32 cellular contexts compared by ENCODE assay signal in genomic region chr12:29521951-29522350, GRCh38. TPM values are rescaled to one million over a fixed set of nuclear protein-coding genes. Genes with fewer than 3 reads are reported as not detected.
DNase-seq lines count a peak whose midpoint lies in the region; ATAC-seq and TF ChIP-seq lines count a peak whose summit lies in the region.
"Had no signal": no experiment of that assay in that cellular context is flagged by ENCODE, and none has a peak within 500 bp of the region (broad histone marks: within the 10 kb centered on the region; RNA-seq: fewer than 3 reads in every experiment).

No MANE protein-coding gene starts in this region.

- no peaks in the 10 kb centered on the region for H3K36me3 ChIP-seq in GM23248 (ENCODE audit: low read depth)
- H3K36me3 ChIP-seq in adipocyte (ENCODE audit: control insufficient read depth, insufficient read depth, low read length, severe bottlenecking) = no peaks in the 10 kb centered on the region
- no peaks in the 10 kb centered on the region for H3K36me3 ChIP-seq in parathyroid adenoma (ENCODE audit: control insufficient read depth, insufficient read depth, low read length)
- H3K36me3 ChIP-seq in heart left ventricle = peaks cover 0 to 32% (median 12%) of the 10 kb centered on the region in 9 donors
- H3K36me3 ChIP-seq: BE2C had no signal

- H3K4me2 ChIP-seq in GM23248 (ENCODE audit: unreplicated experiment) (no peak overlapping the region), parathyroid adenoma (ENCODE audit: low read length) (no peak overlapping the region)

- H3K27ac ChIP-seq in GM23248 (no peak overlapping the region), parathyroid adenoma (peak overlapping the region; percentile 22), heart left ventricle (no peak overlapping the region)
- H3K27ac ChIP-seq: coronary artery, gastrocnemius medialis, right atrium auricular region, thoracic aorta had no signal

- ATAC-seq in HG03565 (IDR thresholded peaks at IDR 0.05; ENCODE audit: unreplicated experiment) = no peak
- no peak for ATAC-seq in heart left ventricle
- no peak for ATAC-seq in omental fat pad (ENCODE audit: low FRiP score)
- ATAC-seq: activated CD8-positive, alpha-beta T cell treated with anti-CD3 and anti-CD28 coated beads for 36 hours; activated T-helper 17 cell treated with anti-CD3 and anti-CD28 coated beads, Interleukin-2, amount 50 U/mL, for 72 hours; CD8-positive, alpha-beta T cell; esophagus mucosa; gastrocnemius medialis; natural killer cell treated with Interleukin-12 subunit alpha and Interleukin-12 subunit beta and Interleukin-15 and Interleukin-18, amount 100 ng/mL, for 72 hours; stimulated activated naive CD8-positive, alpha-beta T cell treated with anti-CD3 and anti-CD28 coated beads, Interleukin-15, Interleukin-2, amounts not matched to agents 100 U/mL and 50 U/mL, for 24 hours had no signal

- intact Hi-C loops in heart left ventricle (cut with DNase I) = loop anchor here in 3 of 10 donors (10.0 kb wide), 2 partner anchors 763 to 1283 kb away; no protein-coding TSS in a partner anchor

- no peak overlapping the region for H3K9ac ChIP-seq in GM23248
- H3K9ac ChIP-seq in adipocyte (ENCODE audit: low read length) = no peak overlapping the region
- no peak overlapping the region for H3K9ac ChIP-seq in parathyroid adenoma

- peaks cover 8% of the 10 kb centered on the region; the same call in 1 of the 2 replicates for H3K4me1 ChIP-seq in GM23248 (ENCODE audit: insufficient read depth)
- H3K4me1 ChIP-seq in adipocyte (ENCODE audit: control insufficient read depth, insufficient read depth, low read length) = peaks cover 12% of the 10 kb centered on the region
- H3K4me1 ChIP-seq in parathyroid adenoma = peaks cover 2% of the 10 kb centered on the region
- no peaks in the 10 kb centered on the region for H3K4me1 ChIP-seq in heart left ventricle
- H3K4me1 ChIP-seq: BE2C, right atrium auricular region had no signal

- H3K9me3 ChIP-seq in GM23248 (ENCODE audit: low read depth) (no peaks in the 10 kb centered on the region), adipocyte (ENCODE audit: control insufficient read depth, low read length) (no peaks in the 10 kb centered on the region), parathyroid adenoma (ENCODE audit: control insufficient read depth, low read length) (no peaks in the 10 kb centered on the region), heart left ventricle (no peaks in the 10 kb centered on the region)
- H3K9me3 ChIP-seq: BE2C, gastrocnemius medialis, right atrium auricular region, thoracic aorta had no signal

- TF ChIP-seq CTCF in parathyroid adenoma (IDR thresholded peaks at IDR 0.05) = no peak
- TF ChIP-seq CTCF in heart left ventricle (IDR thresholded peaks at IDR 0.05) = no peak
- no peak for TF ChIP-seq CTCF in omental fat pad (IDR thresholded peaks at IDR 0.05)

- peaks cover under 1% of the 10 kb centered on the region; the same call in 1 of the 2 replicates for H3F3A ChIP-seq in GM23248 (ENCODE audit: insufficient read depth)

- H3K4me3 ChIP-seq in GM23248 = no peak overlapping the region
- no peak overlapping the region for H3K4me3 ChIP-seq in adipocyte (ENCODE audit: low read length)
- no peak overlapping the region for H3K4me3 ChIP-seq in parathyroid adenoma (ENCODE audit: low read depth, low read length)
- H3K4me3 ChIP-seq in heart left ventricle = no peak overlapping the region
- H3K4me3 ChIP-seq: coronary artery, gastrocnemius medialis, lung, right atrium auricular region, thoracic aorta had no signal

- TF ChIP-seq POLR2A in heart left ventricle (IDR thresholded peaks at IDR 0.05) = no peak

- H3K9me2 ChIP-seq in GM23248 (ENCODE audit: insufficient read depth) = no peaks in the 10 kb centered on the region

- WGBS in GM23248 (ENCODE audit: low coverage in 1 of 2, low lambda C conversion rate in 2 of 2, missing lambda C conversion rate in 2 of 2), 2 experiments = 72 to 75% methylated on average over 2 of the region's 2 CpGs
- 62 to 81% (median 69%) methylated on average over 2 of the region's 2 CpGs for WGBS in heart left ventricle, 4 donors

- H2AFZ ChIP-seq in GM23248 = no peak overlapping the region
- no peak overlapping the region for H2AFZ ChIP-seq in parathyroid adenoma

- in situ Hi-C loops in GM23248 (cut with MboI) = no loop called here

- no peaks in the 10 kb centered on the region for H4K20me1 ChIP-seq in GM23248 (ENCODE audit: insufficient read depth)

- H3K27me3 ChIP-seq in GM23248 (replicated peaks; ENCODE audit: insufficient read depth) = no peaks in the 10 kb centered on the region
- H3K27me3 ChIP-seq in adipocyte (replicated peaks; ENCODE audit: control insufficient read depth, insufficient read depth, low read length) = no peaks in the 10 kb centered on the region
- H3K27me3 ChIP-seq in parathyroid adenoma (ENCODE audit: control insufficient read depth, insufficient read depth, low read length) = no peaks in the 10 kb centered on the region
- no peaks in the 10 kb centered on the region for H3K27me3 ChIP-seq in heart left ventricle
- H3K27me3 ChIP-seq: BE2C, gastrocnemius medialis, right atrium auricular region had no signal

- peak; percentile 34 for DNase-seq in GM23248
- DNase-seq in adipocyte (ENCODE audit: low read depth) = peak; percentile 52
- peak; percentile 13 for DNase-seq in dermis blood vessel endothelial cell
- DNase-seq in heart left ventricle = no peak
- no peak for DNase-seq in omental fat pad (ENCODE audit: low spot score)
- DNase-seq: ACHN; activated CD8-positive, alpha-beta T cell treated with anti-CD3 and anti-CD28 coated beads for 36 hours; activated naive CD4-positive, alpha-beta T cell treated with anti-CD3 and anti-CD28 coated beads, Interleukin-2, amount 10 ng/mL, durations not matched to agents 7 days and 5 days; amygdala; BE2C; CD8-positive, alpha-beta T cell; gastrocnemius medialis; MV-4-11; NCI-H1436 treated with DMSO at 0.1 percent for 48 hours; NCI-H446; NCI-H774; SHP77 treated with DMSO at 0.1 percent for 48 hours; stimulated activated CD4-positive, alpha-beta T cell treated with anti-CD3 and anti-CD28 coated beads, Interleukin-1b, Interleukin-23, amount 100 ng/mL, for 48 hours; stimulated activated naive CD8-positive, alpha-beta T cell treated with anti-CD3 and anti-CD28 coated beads, Interleukin-15, Interleukin-2, amounts not matched to agents 100 U/mL and 50 U/mL, for 24 hours had no signal

- H3K79me2 ChIP-seq in GM23248 (ENCODE audit: insufficient read depth) = no peaks in the 10 kb centered on the region
- no peaks in the 10 kb centered on the region for H3K79me2 ChIP-seq in parathyroid adenoma

RNA-seq across cellular contexts. Expression of gene OVCH1, which starts 24.5 kb away (rescaled TPM):
- total RNA-seq in GM23248 (2014; rRNA removed; shearing (Covaris generic)) = 0.13 TPM in 1 of 2 replicates, not detected in the other
- polyA plus RNA-seq in GM23248 (2016; fragmentation: Nextera tagmentation; extraction: Ambion mirVana) (not detected in 2 replicates), heart left ventricle (under 1 TPM; 0.15 to 0.18 TPM)
- total RNA-seq in dermis blood vessel endothelial cell (not detected in 2 replicates), heart left ventricle (under 1 TPM in 2 of 9 donors, not detected in 7; 0.09 to 0.12 TPM), omental fat pad (under 1 TPM; 0.19 to 0.79 (median 0.37) TPM)
- total RNA-seq: activated CD8-positive, alpha-beta T cell treated with anti-CD3 and anti-CD28 coated beads for 36 hours; activated T-helper 17 cell treated with anti-CD3 and anti-CD28 coated beads, Interleukin-2, amount 50 U/mL, for 72 hours; cardiac septum; CD8-positive, alpha-beta T cell; Daoy; esophagus mucosa; mucosa of gallbladder; natural killer cell treated with Interleukin-12 subunit alpha and Interleukin-12 subunit beta and Interleukin-15 and Interleukin-18, amount 100 ng/mL, for 72 hours; T-helper 2 cell treated with Interferon-gamma antibody and Interleukin-4, amounts not matched to agents 100 ng/mL and 5 ng/mL, for 36 hours had no signal

Comparison
In these comparisons a context has a peak if more than half of its experiments do, and no peak if none do; other contexts are left out.
1. DNase-seq: peak in GM23248 (single experiment), adipocyte (single experiment) and dermis blood vessel endothelial cell (single experiment); none in heart left ventricle (0 of 5) and omental fat pad (single experiment).